1 cellular context compared by ENCODE assay signal in the genomic region with DNA sequence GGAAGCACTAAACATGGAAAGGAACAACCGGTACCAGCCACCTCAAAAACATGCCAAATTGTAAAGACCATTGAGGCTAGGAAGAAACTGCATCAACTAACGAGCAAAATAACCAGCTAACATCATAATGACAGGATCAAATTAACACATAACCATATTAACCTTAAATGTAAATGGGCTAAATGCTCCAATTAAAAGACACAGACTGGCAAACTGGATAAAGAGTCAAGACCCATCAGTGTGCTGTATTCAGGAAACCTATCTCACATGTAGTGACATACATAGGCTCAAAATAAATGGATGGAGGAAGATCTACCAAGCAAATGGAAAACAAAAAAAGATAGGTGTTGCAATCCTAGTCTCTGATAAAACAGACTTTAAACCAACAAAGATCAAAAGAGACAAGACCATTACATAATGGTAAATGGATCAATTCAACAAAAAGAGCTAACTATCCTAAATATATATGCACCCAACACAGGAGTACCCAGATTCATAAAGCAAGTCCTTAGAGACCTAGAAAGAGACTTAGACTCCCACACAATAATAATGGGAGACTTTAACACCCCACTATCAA.
TF ChIP-seq lines count a peak whose summit lies in the region.
"Not testable (repeated sequence)": the region's sequence is repeated elsewhere in the genome, so short reads cannot be mapped to it uniquely, and the experiment has no call there.

No MANE protein-coding gene starts in this region.

TF ChIP-seq in HepG2, 621 proteins besides CTCF, POLR2A, EP300 and RAD21 (continued from another document):
- 0 out of 2 replicates have a peak, but pooled peaks have one; percentile 8 for TF ChIP-seq ZBTB40 (IDR thresholded peaks at IDR 0.05)
- TF ChIP-seq ZBTB40 (CRISPR knock-in tag; IDR thresholded peaks at IDR 0.05); FOXA1 (IDR thresholded peaks at IDR 0.05); SOX6 (IDR thresholded peaks at IDR 0.05): not testable (repeated sequence)
- 0 out of 2 replicates have a peak, but pooled peaks have one; percentile 33 for TF ChIP-seq RXRB (CRISPR knock-in tag; IDR thresholded peaks at IDR 0.05; ENCODE audit: borderline replicate concordance)
- TF ChIP-seq ATF2 (CRISPR knock-in tag; IDR thresholded peaks at IDR 0.05), result peak; percentile 17; the same call in 1 of the 2 replicates
- peak; percentile 66; the same call in 1 of the 2 replicates for TF ChIP-seq TCF7 (IDR thresholded peaks at IDR 0.05; ENCODE audit: low read depth)
- peak; percentile 23; the same call in 1 of the 2 replicates for TF ChIP-seq FOXA1 (CRISPR knock-in tag; IDR thresholded peaks at IDR 0.05)
- peak; percentile 49 for TF ChIP-seq BCL6 (CRISPR knock-in tag; IDR thresholded peaks at IDR 0.05)
- 0 out of 4 replicates have a peak, but pooled peaks of 1 of the 2 experiments have one; percentile 15 for TF ChIP-seq ATF4 (CRISPR knock-in tag; IDR thresholded peaks at IDR 0.05)
- 0 out of 2 replicates have a peak, but pooled peaks have one; percentile 41 for TF ChIP-seq TEF (CRISPR knock-in tag; IDR thresholded peaks at IDR 0.05)
- peak; percentile 61; the same call in 1 of the 2 replicates for TF ChIP-seq ZNF354B (CRISPR knock-in tag; IDR thresholded peaks at IDR 0.05)
- TF ChIP-seq HOMEZ (CRISPR knock-in tag; IDR thresholded peaks at IDR 0.05; ENCODE audit: low read depth), result 0 out of 2 replicates have a peak, but pooled peaks have one; percentile 21
- TF ChIP-seq FOXA3 (CRISPR knock-in tag; IDR thresholded peaks at IDR 0.05), result peak; percentile 68
- TF ChIP-seq KAT8 (CRISPR knock-in tag; IDR thresholded peaks at IDR 0.05), result 0 out of 2 replicates have a peak, but pooled peaks have one; percentile 29
- peak; percentile 35; the same call in 1 of the 2 replicates for TF ChIP-seq NCOA2 (CRISPR knock-in tag; IDR thresholded peaks at IDR 0.05)
- TF ChIP-seq, protein P1, sequence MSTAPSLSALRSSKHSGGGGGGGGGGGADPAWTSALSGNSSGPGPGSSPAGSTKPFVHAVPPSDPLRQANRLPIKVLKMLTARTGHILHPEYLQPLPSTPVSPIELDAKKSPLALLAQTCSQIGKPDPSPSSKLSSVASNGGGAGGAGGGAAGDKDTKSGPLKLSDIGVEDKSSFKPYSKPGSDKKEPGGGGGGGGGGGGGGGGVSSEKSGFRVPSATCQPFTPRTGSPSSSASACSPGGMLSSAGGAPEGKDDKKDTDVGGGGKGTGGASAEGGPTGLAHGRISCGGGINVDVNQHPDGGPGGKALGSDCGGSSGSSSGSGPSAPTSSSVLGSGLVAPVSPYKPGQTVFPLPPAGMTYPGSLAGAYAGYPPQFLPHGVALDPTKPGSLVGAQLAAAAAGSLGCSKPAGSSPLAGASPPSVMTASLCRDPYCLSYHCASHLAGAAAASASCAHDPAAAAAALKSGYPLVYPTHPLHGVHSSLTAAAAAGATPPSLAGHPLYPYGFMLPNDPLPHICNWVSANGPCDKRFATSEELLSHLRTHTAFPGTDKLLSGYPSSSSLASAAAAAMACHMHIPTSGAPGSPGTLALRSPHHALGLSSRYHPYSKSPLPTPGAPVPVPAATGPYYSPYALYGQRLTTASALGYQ (CRISPR knock-in tag; IDR thresholded peaks at IDR 0.05), result 0 out of 2 replicates have a peak, but pooled peaks have one; percentile 32
- TF ChIP-seq, protein P2, sequence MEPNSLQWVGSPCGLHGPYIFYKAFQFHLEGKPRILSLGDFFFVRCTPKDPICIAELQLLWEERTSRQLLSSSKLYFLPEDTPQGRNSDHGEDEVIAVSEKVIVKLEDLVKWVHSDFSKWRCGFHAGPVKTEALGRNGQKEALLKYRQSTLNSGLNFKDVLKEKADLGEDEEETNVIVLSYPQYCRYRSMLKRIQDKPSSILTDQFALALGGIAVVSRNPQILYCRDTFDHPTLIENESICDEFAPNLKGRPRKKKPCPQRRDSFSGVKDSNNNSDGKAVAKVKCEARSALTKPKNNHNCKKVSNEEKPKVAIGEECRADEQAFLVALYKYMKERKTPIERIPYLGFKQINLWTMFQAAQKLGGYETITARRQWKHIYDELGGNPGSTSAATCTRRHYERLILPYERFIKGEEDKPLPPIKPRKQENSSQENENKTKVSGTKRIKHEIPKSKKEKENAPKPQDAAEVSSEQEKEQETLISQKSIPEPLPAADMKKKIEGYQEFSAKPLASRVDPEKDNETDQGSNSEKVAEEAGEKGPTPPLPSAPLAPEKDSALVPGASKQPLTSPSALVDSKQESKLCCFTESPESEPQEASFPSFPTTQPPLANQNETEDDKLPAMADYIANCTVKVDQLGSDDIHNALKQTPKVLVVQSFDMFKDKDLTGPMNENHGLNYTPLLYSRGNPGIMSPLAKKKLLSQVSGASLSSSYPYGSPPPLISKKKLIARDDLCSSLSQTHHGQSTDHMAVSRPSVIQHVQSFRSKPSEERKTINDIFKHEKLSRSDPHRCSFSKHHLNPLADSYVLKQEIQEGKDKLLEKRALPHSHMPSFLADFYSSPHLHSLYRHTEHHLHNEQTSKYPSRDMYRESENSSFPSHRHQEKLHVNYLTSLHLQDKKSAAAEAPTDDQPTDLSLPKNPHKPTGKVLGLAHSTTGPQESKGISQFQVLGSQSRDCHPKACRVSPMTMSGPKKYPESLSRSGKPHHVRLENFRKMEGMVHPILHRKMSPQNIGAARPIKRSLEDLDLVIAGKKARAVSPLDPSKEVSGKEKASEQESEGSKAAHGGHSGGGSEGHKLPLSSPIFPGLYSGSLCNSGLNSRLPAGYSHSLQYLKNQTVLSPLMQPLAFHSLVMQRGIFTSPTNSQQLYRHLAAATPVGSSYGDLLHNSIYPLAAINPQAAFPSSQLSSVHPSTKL (CRISPR knock-in tag; IDR thresholded peaks at IDR 0.05), result peak; percentile 71
- TF ChIP-seq, protein P3, sequence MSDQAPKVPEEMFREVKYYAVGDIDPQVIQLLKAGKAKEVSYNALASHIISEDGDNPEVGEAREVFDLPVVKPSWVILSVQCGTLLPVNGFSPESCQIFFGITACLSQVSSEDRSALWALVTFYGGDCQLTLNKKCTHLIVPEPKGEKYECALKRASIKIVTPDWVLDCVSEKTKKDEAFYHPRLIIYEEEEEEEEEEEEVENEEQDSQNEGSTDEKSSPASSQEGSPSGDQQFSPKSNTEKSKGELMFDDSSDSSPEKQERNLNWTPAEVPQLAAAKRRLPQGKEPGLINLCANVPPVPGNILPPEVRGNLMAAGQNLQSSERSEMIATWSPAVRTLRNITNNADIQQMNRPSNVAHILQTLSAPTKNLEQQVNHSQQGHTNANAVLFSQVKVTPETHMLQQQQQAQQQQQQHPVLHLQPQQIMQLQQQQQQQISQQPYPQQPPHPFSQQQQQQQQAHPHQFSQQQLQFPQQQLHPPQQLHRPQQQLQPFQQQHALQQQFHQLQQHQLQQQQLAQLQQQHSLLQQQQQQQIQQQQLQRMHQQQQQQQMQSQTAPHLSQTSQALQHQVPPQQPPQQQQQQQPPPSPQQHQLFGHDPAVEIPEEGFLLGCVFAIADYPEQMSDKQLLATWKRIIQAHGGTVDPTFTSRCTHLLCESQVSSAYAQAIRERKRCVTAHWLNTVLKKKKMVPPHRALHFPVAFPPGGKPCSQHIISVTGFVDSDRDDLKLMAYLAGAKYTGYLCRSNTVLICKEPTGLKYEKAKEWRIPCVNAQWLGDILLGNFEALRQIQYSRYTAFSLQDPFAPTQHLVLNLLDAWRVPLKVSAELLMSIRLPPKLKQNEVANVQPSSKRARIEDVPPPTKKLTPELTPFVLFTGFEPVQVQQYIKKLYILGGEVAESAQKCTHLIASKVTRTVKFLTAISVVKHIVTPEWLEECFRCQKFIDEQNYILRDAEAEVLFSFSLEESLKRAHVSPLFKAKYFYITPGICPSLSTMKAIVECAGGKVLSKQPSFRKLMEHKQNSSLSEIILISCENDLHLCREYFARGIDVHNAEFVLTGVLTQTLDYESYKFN (CRISPR knock-in tag; conservative IDR thresholded peaks at IDR 0.05), result peak; percentile 41; the same call in 1 of the 2 replicates
- peak; percentile 51; the same call in 1 of the 2 replicates for TF ChIP-seq SOX6 (CRISPR knock-in tag; IDR thresholded peaks at IDR 0.05)
